ENCODE assay signal across 18 cellular contexts in genomic region chr3:72604287-72604686, GRCh38.
DNase-seq lines count a peak whose midpoint lies in the region; ATAC-seq and TF ChIP-seq lines count a peak whose summit lies in the region.
"Had no signal": no experiment of that assay in that cellular context is flagged by ENCODE, and none has a peak within 500 bp of the region (broad histone marks: within the 10 kb centered on the region; RNA-seq: fewer than 3 reads in every experiment).

No MANE protein-coding gene starts in this region.

- no peak overlapping the region for H3K4me3 Mint-ChIP-seq in HFFc6
- H3K4me3 Mint-ChIP-seq: CD8-positive, alpha-beta T cell had no signal

- H3K36me3 Mint-ChIP-seq in HFFc6 (ENCODE audit: low read depth) = no peaks in the 10 kb centered on the region
- H3K36me3 Mint-ChIP-seq: CD8-positive, alpha-beta T cell had no signal

- ATAC-seq in GM21576 (IDR thresholded peaks at IDR 0.05; ENCODE audit: unreplicated experiment) = no peak
- ATAC-seq: CD8-positive, alpha-beta T cell; GM12878 had no signal

- no peaks in the 10 kb centered on the region for H3K9me2 ChIP-seq in GM23248 (ENCODE audit: insufficient read depth)

- no peak for TF ChIP-seq POLR2A in lower leg skin (IDR thresholded peaks at IDR 0.05)

- H3K79me2 ChIP-seq in GM23248 (ENCODE audit: insufficient read depth) = no peaks in the 10 kb centered on the region

- no peaks in the 10 kb centered on the region for H3K4me1 Mint-ChIP-seq in HFFc6 (ENCODE audit: low read depth)

- H2AFZ ChIP-seq in GM23248 = no peak overlapping the region

- DNase-seq in AG20443 (ENCODE audit: low spot score) (peak; percentile 38), GM23248 (peak; percentile 13), dorsolateral prefrontal cortex (peak in 4 of 10 donors; percentile 13 to 48 (median 44)), putamen (ENCODE audit: low spot score) (peak; percentile 49), lower leg skin (ENCODE audit: low spot score in 2 of 2) (no peak), HFFc6 (no peak)
- DNase-seq: CD8-positive, alpha-beta T cell; KG1; NCI-H1092; NCI-H1694; NCI-H2107; NCI-H345; OCI-M1; RPMI8226 had no signal

- intact Hi-C loops in dorsolateral prefrontal cortex (cut with DNase I) (loop anchor here in 1 of 2 donors (10.0 kb wide), 1 partner anchor 149 kb away; no protein-coding TSS in a partner anchor), lower leg skin (cut with DNase I; ENCODE audit: low total_unique reads) (no loop called here)

- H3K27ac ChIP-seq in GM23248 (no peak overlapping the region), dorsolateral prefrontal cortex (peak overlapping the region in 55 of 59 donors; percentile 2 to 93 (median 71))
- H3K27ac ChIP-seq: BLaER1, SJSA1 had no signal

- no peaks in the 10 kb centered on the region for H3K36me3 ChIP-seq in GM23248 (ENCODE audit: low read depth)
- H3K36me3 ChIP-seq: BLaER1, SJSA1 had no signal

- peaks cover 17% of the 10 kb centered on the region; the same call in 1 of the 2 replicates for H3K27me3 ChIP-seq in GM23248 (replicated peaks; ENCODE audit: insufficient read depth)
- H3K27me3 ChIP-seq in dorsolateral prefrontal cortex = no peaks in the 10 kb centered on the region
- H3K27me3 ChIP-seq: BLaER1, SJSA1 had no signal

- H3K4me2 ChIP-seq in GM23248 (ENCODE audit: unreplicated experiment) = no peak overlapping the region

- no peaks in the 10 kb centered on the region for H4K20me1 ChIP-seq in GM23248 (ENCODE audit: insufficient read depth)
- H4K20me1 ChIP-seq: BLaER1 had no signal

- WGBS in GM23248 (ENCODE audit: low coverage in 1 of 2, low lambda C conversion rate in 2 of 2, missing lambda C conversion rate in 2 of 2), 2 experiments = 4 to 12% methylated on average over 3 of the region's 3 CpGs
- WGBS in lower leg skin, 2 donors = 14 to 28% methylated on average over 3 of the region's 3 CpGs

- H3K9ac ChIP-seq in GM23248 = no peak overlapping the region
- H3K9ac ChIP-seq: BLaER1 had no signal

- no peaks in the 10 kb centered on the region for H3K9me3 ChIP-seq in GM23248 (ENCODE audit: low read depth)
- H3K9me3 ChIP-seq: BLaER1, SJSA1 had no signal

- H3K4me1 ChIP-seq in GM23248 (ENCODE audit: insufficient read depth) = no peaks in the 10 kb centered on the region
- H3K4me1 ChIP-seq: SJSA1 had no signal

- no peak for TF ChIP-seq CTCF in dorsolateral prefrontal cortex (IDR thresholded peaks at IDR 0.05 in 54 of 56, conservative IDR thresholded peaks at IDR 0.05 in 2 of 56; ENCODE audit: low read depth in 1 of 56, partially characterized antibody in 56 of 56)
- TF ChIP-seq CTCF in lower leg skin (IDR thresholded peaks at IDR 0.05) = no peak
- TF ChIP-seq CTCF in HFFc6 (IDR thresholded peaks at IDR 0.05) = no peak

- no peak overlapping the region for H3K27ac Mint-ChIP-seq in HFFc6
- H3K27ac Mint-ChIP-seq: CD8-positive, alpha-beta T cell had no signal

- H3K9me3 Mint-ChIP-seq in HFFc6 = no peaks in the 10 kb centered on the region
- H3K9me3 Mint-ChIP-seq: CD8-positive, alpha-beta T cell had no signal

- in situ Hi-C loops in GM23248 (cut with MboI) = no loop called here

- H3F3A ChIP-seq in GM23248 (ENCODE audit: insufficient read depth) = no peaks in the 10 kb centered on the region

- peaks cover 30% of the 10 kb centered on the region for H3K27me3 Mint-ChIP-seq in HFFc6 (ENCODE audit: insufficient read depth)

- H3K4me3 ChIP-seq in GM23248 (no peak overlapping the region), dorsolateral prefrontal cortex (no peak overlapping the region), lower leg skin (ENCODE audit: low read depth, poor library complexity, severe bottlenecking) (no peak overlapping the region)
- H3K4me3 ChIP-seq: BLaER1, GM12878, SJSA1 had no signal

Comparison
In these comparisons a context has a peak if more than half of its experiments do, and no peak if none do; other contexts are left out.
1. DNase-seq: peak in AG20443 (single experiment), GM23248 (single experiment) and putamen (single experiment); none in lower leg skin (0 of 2) and HFFc6 (single experiment).